Comparison of ENCODE assay signal across 1 cellular context in genomic region chr15:49406352-49407118, GRCh38.
TF ChIP-seq lines count a peak whose summit lies in the region.

No MANE protein-coding gene starts in this region.

TF ChIP-seq in K562, 482 proteins besides CTCF, POLR2A, EP300 and RAD21 (continued from another document):
- TF ChIP-seq USF2 (CRISPR knock-in tag; IDR thresholded peaks at IDR 0.05): no peak
- TF ChIP-seq ZNF174 (CRISPR knock-in tag; IDR thresholded peaks at IDR 0.05): no peak
- no peak for TF ChIP-seq ZNF431 (CRISPR knock-in tag; IDR thresholded peaks at IDR 0.05)
- TF ChIP-seq LCOR (CRISPR knock-in tag; IDR thresholded peaks at IDR 0.05): no peak
- no peak for TF ChIP-seq SOX6 (IDR thresholded peaks at IDR 0.05)
- no peak for TF ChIP-seq HLTF (IDR thresholded peaks at IDR 0.05)
- no peak for TF ChIP-seq WHSC1 (IDR thresholded peaks at IDR 0.05; ENCODE audit: low read length)
